17 cellular contexts compared by ENCODE assay signal in genomic region chr4:55762815-55763214, GRCh38. TPM values are rescaled to one million over a fixed set of nuclear protein-coding genes. Genes with fewer than 3 reads are reported as not detected.
DNase-seq lines count a peak whose midpoint lies in the region; TF ChIP-seq lines count a peak whose summit lies in the region.
"Had no signal": no experiment of that assay in that cellular context is flagged by ENCODE, and none has a peak within 500 bp of the region (broad histone marks: within the 10 kb centered on the region; RNA-seq: fewer than 3 reads in every experiment).

No MANE protein-coding gene starts in this region.

- TF ChIP-seq CTCF in neural progenitor cell (IDR thresholded peaks at IDR 0.05): no peak

- peak; percentile 62 for DNase-seq in DMS 273 (lab: John Stamatoyannopoulos, UW; ENCODE audit: unreplicated experiment)
- peak; percentile 12 for DNase-seq in NCI-H187 treated with DMSO at 0.1 percent for 48 hours (lab: John Stamatoyannopoulos, UW)
- peak; percentile 10 for DNase-seq in astrocyte of the hippocampus (ENCODE audit: low read depth, low spot score)
- DNase-seq in neural progenitor cell (ENCODE audit: low spot score): peak; percentile 75
- no peak for DNase-seq in Kasumi-1 (lab: John Stamatoyannopoulos, UW)
- DNase-seq in activated T-cell treated with anti-CD3 and anti-CD28 coated beads, Interleukin-2, amount 50 U/mL, for 48 hours: no peak
- no peak for DNase-seq in epidermal melanocyte (ENCODE audit: insufficient read length, low spot score)
- no peak for DNase-seq in NCI-H2029 (lab: John Stamatoyannopoulos, UW)
- DNase-seq: CD8-positive, alpha-beta T cell; GDM1; NCI-H2081 treated with DMSO at 0.1 percent for 48 hours; NCI-H446 treated with DMSO at 0.1 percent for 48 hours; RPMI8226; SIG-M5; T-helper 2 cell had no signal

- H3F3A ChIP-seq in neural progenitor cell (ENCODE audit: low read depth): peaks cover 4% of the 10 kb centered on the region

- H3K79me2 ChIP-seq in neural progenitor cell (ENCODE audit: low read depth): no peaks in the 10 kb centered on the region

- no peak overlapping the region for H3K4me3 ChIP-seq in neural progenitor cell
- H3K4me3 ChIP-seq: GM12878, HAP-1 had no signal

- H3K4me1 Mint-ChIP-seq in neural progenitor cell: peaks cover 3% of the 10 kb centered on the region

- no peak overlapping the region for H2AFZ ChIP-seq in neural progenitor cell (replicated peaks)

- H3K27me3 ChIP-seq in neural progenitor cell: no peaks in the 10 kb centered on the region

- H3K9me3 Mint-ChIP-seq in neural progenitor cell: no peaks in the 10 kb centered on the region
- H3K9me3 Mint-ChIP-seq: CD8-positive, alpha-beta T cell had no signal

- H3K4me1 ChIP-seq in neural progenitor cell: peaks cover 27% of the 10 kb centered on the region
- H3K4me1 ChIP-seq: HAP-1 had no signal

- no peak overlapping the region for H3K4me3 Mint-ChIP-seq in neural progenitor cell
- H3K4me3 Mint-ChIP-seq: CD8-positive, alpha-beta T cell had no signal

- no peaks in the 10 kb centered on the region for H4K20me1 ChIP-seq in neural progenitor cell (ENCODE audit: low read depth)

- no peaks in the 10 kb centered on the region for H3K36me3 ChIP-seq in neural progenitor cell
- H3K36me3 ChIP-seq: HAP-1 had no signal

- peak overlapping the region; percentile 17 for H3K4me2 ChIP-seq in neural progenitor cell

- H3K27ac Mint-ChIP-seq in neural progenitor cell: no peak overlapping the region
- H3K27ac Mint-ChIP-seq: CD8-positive, alpha-beta T cell had no signal

- H3K36me3 Mint-ChIP-seq in neural progenitor cell: no peaks in the 10 kb centered on the region
- H3K36me3 Mint-ChIP-seq: CD8-positive, alpha-beta T cell had no signal

- H3K9me3 ChIP-seq in neural progenitor cell (ENCODE audit: low read depth): no peaks in the 10 kb centered on the region
- H3K9me3 ChIP-seq: HAP-1 had no signal

- no peak overlapping the region for H3K9ac ChIP-seq in neural progenitor cell

- H3K27ac ChIP-seq in neural progenitor cell: peak overlapping the region; percentile 42

- H3K27me3 Mint-ChIP-seq in neural progenitor cell (ENCODE audit: insufficient read depth, low read depth): peaks cover 10% of the 10 kb centered on the region

RNA-seq across cellular contexts. Expression of gene EXOC1L, which starts 56.8 kb away (rescaled TPM):
- total RNA-seq in neural progenitor cell (ENCODE audit: low replicate concordance): not detected in 2 replicates
- total RNA-seq: CD8-positive, alpha-beta T cell; GM12878 had no signal

Comparison
In these comparisons a context has a peak if more than half of its experiments do, and no peak if none do; other contexts are left out.
1. DNase-seq: peak in DMS 273 (single experiment), NCI-H187 treated with DMSO at 0.1 percent for 48 hours (single experiment), astrocyte of the hippocampus (single experiment) and neural progenitor cell (single experiment); none in Kasumi-1 (0 of 2), activated T-cell treated with anti-CD3 and anti-CD28 coated beads, Interleukin-2, amount 50 U/mL, for 48 hours (0 of 2), epidermal melanocyte (single experiment) and NCI-H2029 (single experiment).